In genomic region chr20:36823126-36823525, GRCh38 we compare ENCODE assay signal across 20 cellular contexts. TPM values are rescaled to one million over a fixed set of nuclear protein-coding genes. Genes with fewer than 3 reads are reported as not detected.
DNase-seq lines count a peak whose midpoint lies in the region; ATAC-seq and TF ChIP-seq lines count a peak whose summit lies in the region.
"Had no signal": no experiment of that assay in that cellular context is flagged by ENCODE, and none has a peak within 500 bp of the region (broad histone marks: within the 10 kb centered on the region; RNA-seq: fewer than 3 reads in every experiment).

No MANE protein-coding gene starts in this region.

- H3K27ac ChIP-seq in VCaP: peak overlapping the region; percentile 79
- H3K27ac ChIP-seq in gastroesophageal sphincter: peak overlapping the region in 3 of 4 donors; percentile 68 to 81 (median 68)
- H3K27ac ChIP-seq: KMS-11, pancreas had no signal

- TF ChIP-seq POLR2A in gastroesophageal sphincter (IDR thresholded peaks at IDR 0.05): no peak

- peaks cover 0 to 88% (median 23%) of the 10 kb centered on the region in 3 donors for H3K4me1 ChIP-seq in gastroesophageal sphincter
- H3K4me1 ChIP-seq: pancreas had no signal

- no peak overlapping the region for H3K27ac Mint-ChIP-seq in stimulated activated effector memory CD8-positive, alpha-beta T cell treated with anti-CD3 and anti-CD28 coated beads, Interleukin-12 subunit alpha, Interleukin-12 subunit beta, amount 100 ng/mL, for 72 hours
- H3K27ac Mint-ChIP-seq: stimulated activated naive CD8-positive, alpha-beta T cell treated with anti-CD3 and anti-CD28 coated beads, Interleukin-15, Interleukin-2, amounts not matched to agents 100 ng/mL and 50 ng/mL, for 24 hours had no signal

- TF ChIP-seq EP300 in gastroesophageal sphincter (IDR thresholded peaks at IDR 0.05): no peak

- WGBS in gastroesophageal sphincter (ENCODE audit: low coverage in 1 of 2), 2 donors: 0 to 34% methylated on average over 1 to 4 of the region's 5 CpGs

- no peaks in the 10 kb centered on the region for H3K9me3 Mint-ChIP-seq in stimulated activated effector memory CD8-positive, alpha-beta T cell treated with anti-CD3 and anti-CD28 coated beads, Interleukin-12 subunit alpha, Interleukin-12 subunit beta, amount 100 ng/mL, for 72 hours
- H3K9me3 Mint-ChIP-seq: central memory CD8-positive, alpha-beta T cell; stimulated activated naive CD8-positive, alpha-beta T cell treated with anti-CD3 and anti-CD28 coated beads, Interleukin-15, Interleukin-2, amounts not matched to agents 100 ng/mL and 50 ng/mL, for 24 hours had no signal

- TF ChIP-seq CTCF in LNCaP clone FGC (IDR thresholded peaks at IDR 0.05; ENCODE audit: control insufficient read depth, extremely low read depth, insufficient read depth) (no peak), VCaP (conservative IDR thresholded peaks at IDR 0.05) (no peak), gastroesophageal sphincter (IDR thresholded peaks at IDR 0.05) (no peak)

- peaks cover 5% of the 10 kb centered on the region for H3K4me1 Mint-ChIP-seq in stimulated activated effector memory CD8-positive, alpha-beta T cell treated with anti-CD3 and anti-CD28 coated beads, Interleukin-12 subunit alpha, Interleukin-12 subunit beta, amount 100 ng/mL, for 72 hours
- H3K4me1 Mint-ChIP-seq: central memory CD8-positive, alpha-beta T cell had no signal

- peaks cover 0 to 29% of the 10 kb centered on the region in 2 donors for H3K36me3 ChIP-seq in gastroesophageal sphincter

- DNase-seq in LNCaP clone FGC (ENCODE audit: low read depth): peak; percentile 74
- DNase-seq in superior temporal gyrus (ENCODE audit: extremely low spot score): peak; percentile 28
- no peak for DNase-seq in stimulated activated effector memory CD8-positive, alpha-beta T cell treated with anti-CD3 and anti-CD28 coated beads, Interleukin-12 subunit alpha, Interleukin-12 subunit beta, amount 100 ng/mL, for 72 hours (ENCODE audit: low spot score in 2 of 2)
- DNase-seq in dermis blood vessel endothelial cell: no peak
- DNase-seq in stimulated activated CD4-positive, alpha-beta T cell treated with anti-CD3 and anti-CD28 coated beads, Interleukin-1b, Interleukin-23, amount 100 ng/mL, for 48 hours: no peak
- DNase-seq: activated T-cell treated with anti-CD3 and anti-CD28 coated beads, Interleukin-2, amount 50 U/mL, for 48 hours; DMS53; head of caudate nucleus; mucosa of descending colon; NCI-H1436 treated with DMSO at 0.1 percent for 48 hours; pancreas; PC-3; stimulated activated CD4-positive, alpha-beta T cell treated with anti-CD3 and anti-CD28 coated beads, Interleukin-12 subunit alpha, Interleukin-12 subunit beta, amount 100 ng/mL, for 4 hours had no signal

- no peaks in the 10 kb centered on the region for H3K36me3 Mint-ChIP-seq in stimulated activated effector memory CD8-positive, alpha-beta T cell treated with anti-CD3 and anti-CD28 coated beads, Interleukin-12 subunit alpha, Interleukin-12 subunit beta, amount 100 ng/mL, for 72 hours

- H3K9me3 ChIP-seq in gastroesophageal sphincter: no peaks in the 10 kb centered on the region
- H3K9me3 ChIP-seq: BLaER1 treated with 17β-estradiol and CSF1 and Interleukin-3, amounts not matched to agents 10 nM and 100 nM; mucosa of descending colon; pancreas had no signal

- peak; percentile 70 for ATAC-seq in gastroesophageal sphincter
- no peak for ATAC-seq in stimulated activated effector memory CD8-positive, alpha-beta T cell treated with anti-CD3 and anti-CD28 coated beads, Interleukin-12 subunit alpha, Interleukin-12 subunit beta, amount 100 ng/mL, for 72 hours
- ATAC-seq: mucosa of descending colon, PC-3, SK-N-SH treated with all-trans-retinoic acid at 6 μM for 48 hours had no signal

- H3K27me3 ChIP-seq in gastroesophageal sphincter: no peaks in the 10 kb centered on the region
- H3K27me3 ChIP-seq: BLaER1 treated with 17β-estradiol and CSF1 and Interleukin-3, amounts not matched to agents 10 nM and 100 nM; pancreas had no signal

- H3K4me3 Mint-ChIP-seq in stimulated activated effector memory CD8-positive, alpha-beta T cell treated with anti-CD3 and anti-CD28 coated beads, Interleukin-12 subunit alpha, Interleukin-12 subunit beta, amount 100 ng/mL, for 72 hours: no peak overlapping the region
- H3K4me3 Mint-ChIP-seq: central memory CD8-positive, alpha-beta T cell; stimulated activated naive CD8-positive, alpha-beta T cell treated with anti-CD3 and anti-CD28 coated beads, Interleukin-15, Interleukin-2, amounts not matched to agents 100 ng/mL and 50 ng/mL, for 24 hours had no signal

- H3K4me3 ChIP-seq in LNCaP clone FGC (ENCODE audit: low read depth, low read length) (no peak overlapping the region), gastroesophageal sphincter (no peak overlapping the region)
- H3K4me3 ChIP-seq: BLaER1 treated with 17β-estradiol and CSF1 and Interleukin-3, amounts not matched to agents 10 nM and 100 nM; mucosa of descending colon; pancreas had no signal

RNA-seq across cellular contexts. Expression of gene DSN1, which starts 49.6 kb away (rescaled TPM):
- 1 to 10 TPM; 5.1 to 8.1 (median 6.0) TPM for total RNA-seq in gastroesophageal sphincter
- 24.7 and 27.0 TPM in 2 replicates for total RNA-seq in dermis blood vessel endothelial cell

RNA-seq across cellular contexts. Expression of gene TLDC2, which starts 52.8 kb away (rescaled TPM):
- total RNA-seq in gastroesophageal sphincter: 1 to 10 TPM in 1 of 4 donors, under 1 TPM in 2, not detected in 1; 0.27 to 3.7 (median 0.27) TPM
- under 0.01 and 0.14 TPM in 2 replicates for total RNA-seq in dermis blood vessel endothelial cell
- total RNA-seq: PC-3 had no signal

Comparison
In these comparisons a context has a peak if more than half of its experiments do, and no peak if none do; other contexts are left out.
1. DNase-seq: peak in LNCaP clone FGC (single experiment) and superior temporal gyrus (single experiment); none in stimulated activated effector memory CD8-positive, alpha-beta T cell treated with anti-CD3 and anti-CD28 coated beads, Interleukin-12 subunit alpha, Interleukin-12 subunit beta, amount 100 ng/mL, for 72 hours (0 of 2), dermis blood vessel endothelial cell (single experiment) and stimulated activated CD4-positive, alpha-beta T cell treated with anti-CD3 and anti-CD28 coated beads, Interleukin-1b, Interleukin-23, amount 100 ng/mL, for 48 hours (single experiment).